3 cellular contexts compared by ENCODE assay signal in genomic region chr22:38817196-38817595, GRCh38.
"Had no signal": no experiment of that assay in that cellular context is flagged by ENCODE, and none has a peak within 500 bp of the region (broad histone marks: within the 10 kb centered on the region; RNA-seq: fewer than 3 reads in every experiment).

No MANE protein-coding gene starts in this region.

- ATAC-seq: GM12878 had no signal

- H3K4me3 ChIP-seq: GM12878 had no signal

- DNase-seq: GDM1, GF-D8 had no signal
